In the genomic region with DNA sequence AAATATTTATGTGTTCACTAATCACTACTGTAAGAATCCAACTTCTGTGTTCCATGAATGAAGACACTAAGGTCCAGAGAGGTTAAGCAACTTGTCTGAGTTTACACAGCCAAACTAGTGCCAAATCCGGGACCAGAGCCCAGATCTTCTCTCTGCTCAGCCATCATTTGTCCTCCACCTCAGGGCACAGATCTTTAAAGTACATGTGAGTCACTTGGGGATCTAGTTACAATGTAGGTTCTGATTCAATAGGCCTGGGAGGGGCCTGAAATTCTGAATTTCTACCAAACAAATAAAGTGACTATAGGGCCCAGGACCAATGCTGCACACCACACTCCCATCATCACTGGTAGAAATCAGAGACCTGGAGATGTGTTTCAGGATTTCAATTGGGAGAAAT, we compare ENCODE assay signal across 19 cellular contexts.
A peak's percentile ranks its signal among the peaks of the same experiment; 100 is the strongest.
DNase-seq lines count a peak whose midpoint lies in the region; ATAC-seq and TF ChIP-seq lines count a peak whose summit lies in the region.
"Had no signal": no experiment of that assay in that cellular context is flagged by ENCODE, and none has a peak within 500 bp of the region (broad histone marks: within the 10 kb centered on the region; RNA-seq: fewer than 3 reads in every experiment).

No MANE protein-coding gene starts in this region.

- H3K4me3 ChIP-seq in mammary epithelial cell (replicated peaks in 1 of 3; ENCODE audit: insufficient read depth in 1 of 3, low read depth in 2 of 3, low read length in 3 of 3): no peak overlapping the region
- H3K4me3 ChIP-seq: heart left ventricle, SJCRH30, tibial nerve had no signal

- intact Hi-C loops in mammary epithelial cell (cut with micrococcal nuclease): no loop called here

- dilution Hi-C loops in mammary epithelial cell (cut with HindIII; ENCODE audit: low sequenced_read_pairs): no loop called here

- H3K36me3 ChIP-seq in mammary epithelial cell (ENCODE audit: insufficient read depth, low read length): no peaks in the 10 kb centered on the region
- H3K36me3 ChIP-seq: heart left ventricle, SJCRH30, tibial nerve had no signal

- CTCF ChIA-PET in mammary epithelial cell (lab: Charles Lee; ENCODE audit: low non-redundant PET): no interaction called here

- no peak overlapping the region for H3K27ac ChIP-seq in mammary epithelial cell (ENCODE audit: insufficient read depth, low read depth, low read length)
- H3K27ac ChIP-seq: heart left ventricle, SJCRH30, tibial nerve had no signal

- peaks cover 27% of the 10 kb centered on the region for H3K27me3 Mint-ChIP-seq in activated T-cell treated with anti-CD3 and anti-CD28 coated beads, Interleukin-2, amount 50 U/mL, for 24 hours

- H3K27ac Mint-ChIP-seq in activated T-cell treated with anti-CD3 and anti-CD28 coated beads, Interleukin-2, amount 50 U/mL, for 24 hours: no peak overlapping the region
- H3K27ac Mint-ChIP-seq: activated CD8-positive, alpha-beta memory T cell treated with anti-CD3 and anti-CD28 coated beads, Interleukin-2, amount 10 ng/mL, durations not matched to agents 7 days and 5 days; nephron progenitor cell had no signal

- H3K9me3 ChIP-seq in mammary epithelial cell (replicated peaks; ENCODE audit: insufficient read depth, low read length): no peaks in the 10 kb centered on the region
- H3K9me3 ChIP-seq: tibial nerve had no signal

- H2AFZ ChIP-seq in mammary epithelial cell (ENCODE audit: low read depth, low read length): no peak overlapping the region

- H3K4me2 ChIP-seq in mammary epithelial cell (ENCODE audit: insufficient read depth, low read depth, low read length): no peak overlapping the region

- H3K27me3 ChIP-seq in mammary epithelial cell (ENCODE audit: insufficient read depth, low read length): peaks cover 6% of the 10 kb centered on the region
- H3K27me3 ChIP-seq: SJCRH30, tibial nerve had no signal

- no peak for ATAC-seq in HG03196 (IDR thresholded peaks at IDR 0.05; ENCODE audit: unreplicated experiment)
- no peak for ATAC-seq in HG02759 (IDR thresholded peaks at IDR 0.05; ENCODE audit: unreplicated experiment)
- ATAC-seq: activated CD4-positive, CD25-positive, alpha-beta regulatory T cell treated with anti-CD3 and anti-CD28 coated beads, Interleukin-2, amount 50 U/mL, for 24 hours; activated CD8-positive, alpha-beta memory T cell treated with anti-CD3 and anti-CD28 coated beads, Interleukin-2, amount 10 ng/mL, durations not matched to agents 7 days and 5 days; heart left ventricle had no signal

- H3K9ac ChIP-seq in mammary epithelial cell (ENCODE audit: insufficient read depth, low read length): no peak overlapping the region

- no peaks in the 10 kb centered on the region for H3K4me1 ChIP-seq in mammary epithelial cell (ENCODE audit: insufficient read depth, low read length)
- H3K4me1 ChIP-seq: heart left ventricle, SJCRH30, tibial nerve had no signal

- no TSS peak for BruUV-seq in mammary epithelial cell (replicated peaks; lab: Mats Ljungman, UMichigan)

- no peak for TF ChIP-seq CTCF in mammary epithelial cell (conservative IDR thresholded peaks at IDR 0.05 in 1 of 2, IDR thresholded peaks at IDR 0.05 in 1 of 2; ENCODE audit: extremely low read depth in 1 of 2, insufficient read depth in 1 of 2, low read depth in 1 of 2, low read length in 2 of 2)

- in situ Hi-C loops in mammary epithelial cell (cut with MboI; ENCODE audit: low sequenced_read_pairs in 2 of 2): no loop called here

- H3K4me3 Mint-ChIP-seq in activated T-cell treated with anti-CD3 and anti-CD28 coated beads, Interleukin-2, amount 50 U/mL, for 24 hours: no peak overlapping the region
- H3K4me3 Mint-ChIP-seq: activated CD8-positive, alpha-beta memory T cell treated with anti-CD3 and anti-CD28 coated beads, Interleukin-2, amount 10 ng/mL, durations not matched to agents 7 days and 5 days; nephron progenitor cell had no signal

- H3K9me3 Mint-ChIP-seq in activated T-cell treated with anti-CD3 and anti-CD28 coated beads, Interleukin-2, amount 50 U/mL, for 24 hours: no peaks in the 10 kb centered on the region

- H3K79me2 ChIP-seq in mammary epithelial cell (ENCODE audit: insufficient read depth, low read length): no peaks in the 10 kb centered on the region

- no peaks in the 10 kb centered on the region for H3K36me3 Mint-ChIP-seq in activated T-cell treated with anti-CD3 and anti-CD28 coated beads, Interleukin-2, amount 50 U/mL, for 24 hours (ENCODE audit: low read depth)
- H3K36me3 Mint-ChIP-seq: activated CD8-positive, alpha-beta memory T cell treated with anti-CD3 and anti-CD28 coated beads, Interleukin-2, amount 10 ng/mL, durations not matched to agents 7 days and 5 days had no signal

- no peaks in the 10 kb centered on the region for H3K4me1 Mint-ChIP-seq in activated T-cell treated with anti-CD3 and anti-CD28 coated beads, Interleukin-2, amount 50 U/mL, for 24 hours (ENCODE audit: low read depth)
- H3K4me1 Mint-ChIP-seq: activated CD8-positive, alpha-beta memory T cell treated with anti-CD3 and anti-CD28 coated beads, Interleukin-2, amount 10 ng/mL, durations not matched to agents 7 days and 5 days had no signal

- 29% methylated on average over 1 of the region's 1 CpG for WGBS in mammary epithelial cell (ENCODE audit: low coverage, missing lambda C conversion rate)

- H4K20me1 ChIP-seq in mammary epithelial cell (ENCODE audit: insufficient read depth, low read length): no peaks in the 10 kb centered on the region

- DNase-seq in ELR (ENCODE audit: low read depth): peak; percentile 16
- DNase-seq in M059J (ENCODE audit: low read depth): peak; percentile 80
- DNase-seq in mammary epithelial cell: peak; percentile 31
- DNase-seq in iris pigment epithelial cell (ENCODE audit: low read depth): peak; percentile 49
- no peak for DNase-seq in activated T-cell treated with anti-CD3 and anti-CD28 coated beads, Interleukin-2, amount 50 U/mL, for 24 hours
- DNase-seq in activated CD4-positive, alpha-beta T cell treated with anti-CD3 and anti-CD28 coated beads for 1 hour: no peak
- DNase-seq: activated CD8-positive, alpha-beta memory T cell treated with anti-CD3 and anti-CD28 coated beads, Interleukin-2, amount 10 ng/mL, durations not matched to agents 7 days and 5 days; AML-193; heart left ventricle; mesendoderm; MM.1S; NCI-H187 treated with DMSO at 0.1 percent for 48 hours; nephron progenitor cell; SJCRH30; stimulated activated naive CD4-positive, alpha-beta T cell had no signal

Comparison
In these comparisons a context has a peak if more than half of its experiments do, and no peak if none do; other contexts are left out.
1. DNase-seq: peak in ELR (single experiment), M059J (single experiment), mammary epithelial cell (single experiment) and iris pigment epithelial cell (single experiment); none in activated T-cell treated with anti-CD3 and anti-CD28 coated beads, Interleukin-2, amount 50 U/mL, for 24 hours (single experiment) and activated CD4-positive, alpha-beta T cell treated with anti-CD3 and anti-CD28 coated beads for 1 hour (single experiment).